In the genomic region with DNA sequence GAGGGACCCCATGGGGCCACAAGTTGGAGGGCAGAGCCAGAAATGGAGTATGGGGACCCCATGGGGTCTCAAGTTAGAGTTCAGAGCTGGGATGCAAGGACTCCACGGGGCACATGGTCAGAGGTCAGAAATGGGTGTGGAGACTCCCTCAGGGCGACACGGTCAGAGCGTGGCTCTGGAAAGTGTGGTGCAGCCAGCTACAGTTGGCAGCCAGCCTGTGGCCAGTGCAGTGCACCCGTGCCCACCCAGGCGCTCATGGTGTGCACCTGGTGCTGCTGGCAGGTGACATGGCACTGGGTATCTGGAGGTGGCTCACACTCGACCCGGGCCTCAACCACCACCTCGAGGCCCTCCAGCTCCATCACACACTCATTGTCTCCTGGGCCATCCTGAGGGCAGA, we compare ENCODE assay signal across 31 cellular contexts. TPM values are rescaled to one million over a fixed set of nuclear protein-coding genes. Genes with fewer than 3 reads are reported as not detected.
"Had no signal": no experiment of that assay in that cellular context is flagged by ENCODE, and none has a peak within 500 bp of the region (broad histone marks: within the 10 kb centered on the region; RNA-seq: fewer than 3 reads in every experiment).

No MANE protein-coding gene starts in this region.

- ATAC-seq: mucosa of descending colon; natural killer cell treated with Interleukin-12 subunit alpha and Interleukin-12 subunit beta and Interleukin-15 and Interleukin-18, amount 100 ng/mL, for 72 hours; psoas muscle; sciatic nerve; stimulated activated naive CD8-positive, alpha-beta T cell treated with anti-CD3 and anti-CD28 coated beads, Interleukin-15, amount 100 ng/mL, for 72 hours had no signal

- H3K36me3 ChIP-seq: neural progenitor cell, ovary had no signal

- DNase-seq: cerebellar nuclear complex; cortex of kidney; dorsolateral prefrontal cortex; effector CD4-positive, alpha-beta T cell; hypothalamus; immature natural killer cell; islet precursor cell; mesenchymal stem cell; mucosa of descending colon; naive B cell; nucleus accumbens; ovary; stimulated activated CD4-positive, alpha-beta T cell treated with anti-CD3 and anti-CD28 coated beads, Interleukin-12 subunit alpha, Interleukin-12 subunit beta, amount 100 ng/mL, for 4 hours; stimulated activated CD4-positive, alpha-beta T cell treated with anti-CD3 and anti-CD28 coated beads, Interleukin-1b, Interleukin-23, amount 100 ng/mL, for 48 hours; stimulated activated CD4-positive, alpha-beta T cell treated with anti-CD3 and anti-CD28 coated beads, Interleukin-4, amount 100 ng/mL, for 1 hour; stimulated activated CD8-positive, alpha-beta memory T cell treated with anti-CD3 and anti-CD28 coated beads, Interleukin-4, amount 100 ng/mL, for 48 hours; stimulated activated naive CD4-positive, alpha-beta T cell; stimulated activated naive CD8-positive, alpha-beta T cell treated with anti-CD3 and anti-CD28 coated beads, Interleukin-15, amount 100 ng/mL, for 72 hours; transverse colon had no signal

- H3K4me1 ChIP-seq: neural progenitor cell, psoas muscle had no signal

- H3K27ac ChIP-seq: neural progenitor cell, ovary, psoas muscle, thoracic aorta, transverse colon, vagina had no signal

- H3K4me3 ChIP-seq: dorsolateral prefrontal cortex, mucosa of descending colon, neural progenitor cell, ovary, psoas muscle, smooth muscle cell, thoracic aorta, transverse colon, vagina had no signal

- H3K27me3 ChIP-seq: dorsolateral prefrontal cortex, neural progenitor cell, ovary, transverse colon, vagina had no signal

- H3K9ac ChIP-seq: neural progenitor cell had no signal

- H3K4me2 ChIP-seq: neural progenitor cell, smooth muscle cell had no signal

- FAIRE-seq: frontal cortex had no signal

- H2AFZ ChIP-seq: neural progenitor cell had no signal

- H3K9me3 ChIP-seq: mucosa of descending colon, ovary, psoas muscle, thoracic aorta, transverse colon, vagina had no signal

RNA-seq across cellular contexts. Expression of a gene that starts 46.6 kb away (rescaled TPM):
- total RNA-seq: fibroblast of villous mesenchyme; lower leg skin; lung microvascular endothelial cell; mucosa of descending colon; natural killer cell treated with Interleukin-12 subunit alpha and Interleukin-12 subunit beta and Interleukin-15 and Interleukin-18, amount 100 ng/mL, for 72 hours; psoas muscle; renal cortical epithelial cell; smooth muscle cell; thoracic aorta; transverse colon; vagina had no signal
- polyA plus RNA-seq: immature natural killer cell had no signal
